ENCODE assay signal across 8 cellular contexts in genomic region chr20:33666293-33667244, GRCh38. TPM values are rescaled to one million over a fixed set of nuclear protein-coding genes. Genes with fewer than 3 reads are reported as not detected.
DNase-seq lines count a peak whose midpoint lies in the region; ATAC-seq and TF ChIP-seq lines count a peak whose summit lies in the region.

Gene ACTL10 (plus strand): TSS chr20:33666943. CDS start chr20:33667498, 555 bp downstream.

- no peaks in the 10 kb centered on the region for H3K36me3 ChIP-seq in effector memory CD4-positive, alpha-beta T cell (ENCODE audit: control insufficient read depth, insufficient read depth, low read length)
- peaks cover 0 to 6% of the 10 kb centered on the region in 2 donors for H3K36me3 ChIP-seq in lung (ENCODE audit: control insufficient read depth in 2 of 2, insufficient read depth in 2 of 2, low read length in 2 of 2)

- peak within 1 kb of the TSS; percentile 68 for H3K4me3 ChIP-seq in effector memory CD4-positive, alpha-beta T cell (ENCODE audit: insufficient read depth, low read depth, low read length, poor library complexity, severe bottlenecking)
- H3K4me3 ChIP-seq in lung = peak within 1 kb of the TSS; percentile 30

- peak within 1 kb of the TSS; percentile 64 for H3K27ac ChIP-seq in effector memory CD4-positive, alpha-beta T cell (ENCODE audit: insufficient read depth, low read length, poor library complexity, severe bottlenecking)
- H3K27ac ChIP-seq in lung (ENCODE audit: low read depth in 1 of 2, low read length in 1 of 2) = peak within 1 kb of the TSS; percentile 80 to 86

- no peaks in the 10 kb centered on the region for H3K27me3 ChIP-seq in effector memory CD4-positive, alpha-beta T cell (replicated peaks; ENCODE audit: control insufficient read depth, insufficient read depth, low read length, poor library complexity, severe bottlenecking)
- no peaks in the 10 kb centered on the region for H3K27me3 ChIP-seq in lung (ENCODE audit: control insufficient read depth, insufficient read depth)

- DNase-seq in AG09319 (ENCODE audit: extremely low read depth, low read depth) (peak; percentile 96), NCI-H748 treated with DMSO at 0.1 percent for 48 hours (lab: John Stamatoyannopoulos, UW) (peak; percentile 94), lung (ENCODE audit: low spot score) (peak; percentile 98)
- DNase-seq in activated CD8-positive, alpha-beta memory T cell treated with anti-CD3 and anti-CD28 coated beads for 4 hours (ENCODE audit: low read depth in 2 of 2) = peak; percentile 64 to 68
- DNase-seq in effector memory CD4-positive, alpha-beta T cell = peak; percentile 71 to 82 (median 76)
- DNase-seq in stimulated activated CD4-positive, alpha-beta T cell treated with anti-CD3 and anti-CD28 coated beads, TNF-alpha, amount 100 ng/mL, for 24 hours (ENCODE audit: low read depth in 3 of 3) = peak; percentile 67 to 93 (median 68)

- H3K9me3 ChIP-seq in effector memory CD4-positive, alpha-beta T cell (ENCODE audit: control insufficient read depth, low read length) = no peaks in the 10 kb centered on the region
- H3K9me3 ChIP-seq in lung (ENCODE audit: control insufficient read depth in 2 of 2, insufficient read depth in 1 of 2, low read length in 1 of 2) = no peaks in the 10 kb centered on the region

- WGBS in lung, 2 donors = 2 to 7% methylated on average over 40 to 50 of the region's 50 CpGs

- ATAC-seq in GM18907 (IDR thresholded peaks at IDR 0.05; ENCODE audit: unreplicated experiment) = peak; percentile 59
- ATAC-seq in HG03175 (IDR thresholded peaks at IDR 0.05; ENCODE audit: unreplicated experiment) = peak; percentile 79
- peak; percentile 78 for ATAC-seq in lung (ENCODE audit: insufficient read depth, low FRiP score)

- TF ChIP-seq CTCF in AG09319 (IDR thresholded peaks at IDR 0.05; ENCODE audit: low read depth, low read length) = peak; percentile 54
- no peak for TF ChIP-seq CTCF in lung (IDR thresholded peaks at IDR 0.05; ENCODE audit: control extremely low read depth, extremely low read depth)

- peaks cover 40% of the 10 kb centered on the region for H3K4me1 ChIP-seq in effector memory CD4-positive, alpha-beta T cell (ENCODE audit: control insufficient read depth, insufficient read depth, low read length, poor library complexity, severe bottlenecking)
- H3K4me1 ChIP-seq in lung (ENCODE audit: control insufficient read depth in 2 of 2, insufficient read depth in 2 of 2, low read length in 2 of 2) = peaks cover 0 to 22% of the 10 kb centered on the region in 2 donors

RNA-seq across cellular contexts. Expression of gene ACTL10, which starts in this region (rescaled TPM):
- 1 to 10 TPM in 1 of 2 donors, under 1 TPM in 1; 0.26 to 3.4 TPM for total RNA-seq in lung
- polyA plus RNA-seq in lung = 1 to 10 TPM; 1.3 to 3.1 TPM

Comparison
In these comparisons a context has a peak if more than half of its experiments do, and no peak if none do; other contexts are left out.
1. Peak in every context shown above with its lines: DNase-seq, ATAC-seq, H3K4me3 ChIP-seq and H3K27ac ChIP-seq.